In the genomic region with DNA sequence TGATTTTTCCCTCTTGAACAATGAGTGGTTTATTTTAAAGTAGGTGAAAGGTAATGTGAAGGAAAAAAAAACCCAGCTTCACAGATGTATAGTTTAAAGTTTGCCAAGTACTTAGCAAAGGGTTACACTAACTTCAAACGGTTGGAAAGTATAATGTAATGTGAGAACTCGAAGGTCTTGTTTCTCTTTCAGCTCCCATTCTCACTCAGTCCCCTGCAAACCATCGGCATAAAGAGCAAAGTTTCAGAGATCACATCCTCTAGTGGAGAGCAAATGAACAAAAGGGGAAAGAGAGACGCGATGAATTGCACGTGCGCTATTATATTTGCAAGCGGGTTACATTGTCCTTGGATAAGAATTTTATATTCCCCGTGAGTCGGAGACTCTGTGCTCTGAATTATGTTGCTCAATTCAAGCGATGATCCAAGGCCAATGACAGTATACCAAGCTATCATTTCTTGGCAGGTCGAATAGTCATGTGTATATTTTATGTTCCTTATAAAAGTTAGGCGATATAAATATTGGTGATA, we compare ENCODE assay signal across 8 cellular contexts. TPM values are rescaled to one million over a fixed set of nuclear protein-coding genes. Genes with fewer than 3 reads are reported as not detected.
DNase-seq lines count a peak whose midpoint lies in the region; ATAC-seq and TF ChIP-seq lines count a peak whose summit lies in the region.

No MANE protein-coding gene starts in this region.

- peak; percentile 99 for ATAC-seq in GM21367 (IDR thresholded peaks at IDR 0.05; ENCODE audit: unreplicated experiment)
- peak; percentile 84 for ATAC-seq in HG03469 (IDR thresholded peaks at IDR 0.05; ENCODE audit: unreplicated experiment)

- H3K27ac ChIP-seq in brain microvascular endothelial cell, result no peak overlapping the region

- DNase-seq in EH (ENCODE audit: low read depth) (peak; percentile 66), brain microvascular endothelial cell (peak; percentile 7), myocyte (ENCODE audit: low read depth) (peak; percentile 38), SKM-1 treated with dmso at 0.1 percent for 144 hours (lab: John Stamatoyannopoulos, UW; ENCODE audit: unreplicated experiment) (no peak), NCI-H1694 treated with DMSO at 0.1 percent for 48 hours (lab: John Stamatoyannopoulos, UW) (no peak)
- DNase-seq in stimulated activated naive CD4-positive, alpha-beta T cell (lab: John Stamatoyannopoulos, UW), result no peak

- H3K27me3 ChIP-seq in brain microvascular endothelial cell (replicated peaks), result no peaks in the 10 kb centered on the region

- TF ChIP-seq CTCF in brain microvascular endothelial cell (IDR thresholded peaks at IDR 0.05; ENCODE audit: low read depth, low read length, missing control alignments), result peak; percentile 48

- peak overlapping the region; percentile 23 for H3K4me3 ChIP-seq in brain microvascular endothelial cell (ENCODE audit: low read depth, low read length)

- H3K36me3 ChIP-seq in brain microvascular endothelial cell (replicated peaks), result no peaks in the 10 kb centered on the region

- in situ Hi-C loops in brain microvascular endothelial cell (cut with HindIII; ENCODE audit: low pct_ligation_motif_present, low sequenced_read_pairs), result no loop called here

RNA-seq across cellular contexts. Expression of gene BIRC3, which starts 37.6 kb away (rescaled TPM):
- 0.16 and 0.62 TPM in 2 replicates for total RNA-seq in myocyte
- 0.05 TPM for polyA plus RNA-seq in myocyte (2012)

Comparison
In these comparisons a context has a peak if more than half of its experiments do, and no peak if none do; other contexts are left out.
1. DNase-seq: peak in EH (single experiment), brain microvascular endothelial cell (single experiment) and myocyte (single experiment); none in SKM-1 treated with dmso at 0.1 percent for 144 hours (single experiment), stimulated activated naive CD4-positive, alpha-beta T cell (0 of 6) and NCI-H1694 treated with DMSO at 0.1 percent for 48 hours (single experiment).